ENCODE assay signal across 14 cellular contexts in genomic region chr17:37060094-37060493, GRCh38.
DNase-seq lines count a peak whose midpoint lies in the region; ATAC-seq and TF ChIP-seq lines count a peak whose summit lies in the region.
"Had no signal": no experiment of that assay in that cellular context is flagged by ENCODE, and none has a peak within 500 bp of the region (broad histone marks: within the 10 kb centered on the region; RNA-seq: fewer than 3 reads in every experiment).

No MANE protein-coding gene starts in this region.

- H3K27me3 Mint-ChIP-seq in MCF 10A (ENCODE audit: insufficient read depth, unreplicated experiment), result peaks cover 9% of the 10 kb centered on the region

- H4K20me1 ChIP-seq in PC-9 (ENCODE audit: insufficient read depth), result no peaks in the 10 kb centered on the region
- no peaks in the 10 kb centered on the region for H4K20me1 ChIP-seq in hepatocyte (ENCODE audit: insufficient read depth, poor library complexity, severe bottlenecking)
- no peaks in the 10 kb centered on the region for H4K20me1 ChIP-seq in osteoblast (ENCODE audit: insufficient read depth, low read length)

- BruUV-seq in MCF 10A (replicated peaks; lab: Mats Ljungman, UMichigan), result no TSS peak
- no TSS peak for BruUV-seq in PC-9 (replicated peaks; lab: Mats Ljungman, UMichigan)

- no peak overlapping the region for H3K4me3 ChIP-seq in PC-9
- H3K4me3 ChIP-seq in hepatocyte, result no peak overlapping the region
- no peak overlapping the region for H3K4me3 ChIP-seq in osteoblast (ENCODE audit: insufficient read depth, low read length)
- no peak overlapping the region for H3K4me3 ChIP-seq in aorta (ENCODE audit: low read length in 2 of 2)

- H3K36me3 ChIP-seq in PC-9 (ENCODE audit: low read depth) (no peaks in the 10 kb centered on the region), hepatocyte (replicated peaks; ENCODE audit: insufficient read depth, low read depth) (no peaks in the 10 kb centered on the region), osteoblast (ENCODE audit: insufficient read depth, low read length) (peaks cover 12% of the 10 kb centered on the region), aorta (ENCODE audit: control insufficient read depth in 1 of 2, insufficient read depth in 2 of 2, low read length in 1 of 2) (peaks cover 5 to 6% of the 10 kb centered on the region in 2 donors)

- POLR2A ChIA-PET in MCF 10A (lab: Yijun Ruan, JAX), result interaction anchor here (0.6 kb wide), 1 partner anchor 549 kb away, joined by 3 read pairs; the partner anchor contains the start of gene SYNRG
- POLR2A ChIA-PET in PC-9 (lab: Charles Lee; ENCODE audit: unreplicated experiment), result no interaction called here

- H3K4me1 Mint-ChIP-seq in MCF 10A (ENCODE audit: insufficient read depth, unreplicated experiment), result no peaks in the 10 kb centered on the region
- H3K4me1 Mint-ChIP-seq: CD14-positive monocyte had no signal

- CTCF ChIA-PET in MCF 10A (lab: Yijun Ruan, JAX) (interaction anchor here (5.5 kb wide), 1 partner anchor 13 kb away, joined by 42 read pairs; no protein-coding TSS in a partner anchor), PC-9 (lab: Charles Lee) (no interaction called here)

- DNase-seq in T47D (ENCODE audit: low read depth in 1 of 2, low spot score in 1 of 2), result peak; percentile 21 to 59
- no peak for DNase-seq in MCF 10A (ENCODE audit: unreplicated experiment)
- DNase-seq in PC-9, result no peak
- DNase-seq in hepatocyte (ENCODE audit: low spot score), result no peak
- no peak for DNase-seq in osteoblast (ENCODE audit: insufficient read length, low spot score, missing footprints)
- DNase-seq in mucosa of gallbladder (ENCODE audit: low spot score), result no peak
- DNase-seq in aorta, result no peak
- DNase-seq: CD8-positive, alpha-beta T cell; COR-L47; DMS53; GF-D8 had no signal

- no peaks in the 10 kb centered on the region for H3K9me3 Mint-ChIP-seq in MCF 10A (ENCODE audit: unreplicated experiment)
- H3K9me3 Mint-ChIP-seq: CD8-positive, alpha-beta T cell had no signal

- in situ Hi-C loops in T47D (cut with HindIII; ENCODE audit: low pct_unique_long_range_greater_than_20kb, low sequenced_read_pairs), result no loop called here

- ATAC-seq in GM21717 (IDR thresholded peaks at IDR 0.05; ENCODE audit: unreplicated experiment) (no peak), aorta (ENCODE audit: low FRiP score) (no peak)
- ATAC-seq: CD8-positive, alpha-beta T cell had no signal

- H2AFZ ChIP-seq in PC-9, result no peak overlapping the region
- no peak overlapping the region for H2AFZ ChIP-seq in hepatocyte
- no peak overlapping the region for H2AFZ ChIP-seq in osteoblast (ENCODE audit: low read length)

- no peak overlapping the region for H3K27ac Mint-ChIP-seq in MCF 10A (ENCODE audit: low read depth, unreplicated experiment)
- H3K27ac Mint-ChIP-seq: CD14-positive monocyte; CD8-positive, alpha-beta T cell had no signal

- H3K79me2 ChIP-seq in PC-9 (ENCODE audit: low read depth), result no peaks in the 10 kb centered on the region
- H3K79me2 ChIP-seq in hepatocyte, result no peaks in the 10 kb centered on the region
- no peaks in the 10 kb centered on the region for H3K79me2 ChIP-seq in osteoblast (ENCODE audit: insufficient read depth, low read length)

- WGBS in hepatocyte (ENCODE audit: low lambda C conversion rate, missing lambda C conversion rate), result 68% methylated on average over 6 of the region's 6 CpGs
- 61 to 66% methylated on average over 6 of the region's 6 CpGs for WGBS in aorta, 2 donors

- peaks cover 21% of the 10 kb centered on the region for H3F3A ChIP-seq in PC-9 (ENCODE audit: insufficient read depth, low read depth)

- peaks cover 30% of the 10 kb centered on the region for H3K36me3 Mint-ChIP-seq in MCF 10A (ENCODE audit: insufficient read depth, unreplicated experiment)

- H3K27me3 ChIP-seq in PC-9 (ENCODE audit: insufficient read depth, low read depth) (no peaks in the 10 kb centered on the region), hepatocyte (peaks cover 3% of the 10 kb centered on the region), osteoblast (ENCODE audit: insufficient read depth, low read length) (peaks cover 18% of the 10 kb centered on the region), aorta (ENCODE audit: control insufficient read depth in 1 of 2, insufficient read depth in 2 of 2, low read length in 1 of 2) (no peaks in the 10 kb centered on the region)

- intact Hi-C loops in MCF 10A (cut with micrococcal nuclease) (no loop called here), PC-9 (cut with micrococcal nuclease; ENCODE audit: unreplicated experiment) (no loop called here), aorta (cut with DNase I) (no loop called here)

- H3K27ac ChIP-seq in PC-9 (0 out of 2 replicates have a peak overlapping the region, but pooled peaks have one; percentile 56), hepatocyte (peak overlapping the region; percentile 55), osteoblast (ENCODE audit: low read depth, low read length) (no peak overlapping the region), aorta (ENCODE audit: low read depth in 1 of 2, low read length in 2 of 2) (no peak overlapping the region)
- H3K27ac ChIP-seq: 22Rv1 had no signal

- H3K4me2 ChIP-seq in PC-9 (peak overlapping the region; percentile 53), hepatocyte (no peak overlapping the region), osteoblast (ENCODE audit: insufficient read depth, low read length) (no peak overlapping the region)

- no peaks in the 10 kb centered on the region for H3K9me3 ChIP-seq in PC-9 (ENCODE audit: insufficient read depth, low read depth)
- no peaks in the 10 kb centered on the region for H3K9me3 ChIP-seq in hepatocyte (ENCODE audit: low read depth)
- no peaks in the 10 kb centered on the region for H3K9me3 ChIP-seq in osteoblast (ENCODE audit: low read depth, low read length)
- H3K9me3 ChIP-seq in aorta (ENCODE audit: control insufficient read depth, low read length), result no peaks in the 10 kb centered on the region

- H3K4me1 ChIP-seq in PC-9 (replicated peaks; ENCODE audit: insufficient read depth) (peaks cover 19% of the 10 kb centered on the region), hepatocyte (ENCODE audit: insufficient read depth) (no peaks in the 10 kb centered on the region), osteoblast (ENCODE audit: insufficient read depth, low read length) (no peaks in the 10 kb centered on the region), aorta (ENCODE audit: control insufficient read depth in 1 of 2, insufficient read depth in 2 of 2, low read length in 2 of 2) (no peaks in the 10 kb centered on the region)

- H3K4me3 Mint-ChIP-seq in MCF 10A (ENCODE audit: unreplicated experiment), result no peak overlapping the region
- H3K4me3 Mint-ChIP-seq: CD14-positive monocyte; CD8-positive, alpha-beta T cell had no signal

- no peak for TF ChIP-seq CTCF in MCF 10A (IDR thresholded peaks at IDR 0.05; ENCODE audit: unreplicated experiment)
- TF ChIP-seq CTCF in PC-9 (conservative IDR thresholded peaks at IDR 0.05), result no peak
- TF ChIP-seq CTCF in hepatocyte (IDR thresholded peaks at IDR 0.05; ENCODE audit: poor library complexity), result no peak
- no peak for TF ChIP-seq CTCF in osteoblast (IDR thresholded peaks at IDR 0.05; ENCODE audit: extremely low read depth, low read depth, low read length)

- H3K9me2 ChIP-seq in PC-9 (ENCODE audit: insufficient read depth) (no peaks in the 10 kb centered on the region), hepatocyte (replicated peaks; ENCODE audit: insufficient read depth) (no peaks in the 10 kb centered on the region)

Comparison
In these comparisons a context has a peak if more than half of its experiments do, and no peak if none do; other contexts are left out.
1. DNase-seq: peak in T47D (2 of 2); none in MCF 10A (single experiment), PC-9 (0 of 2), hepatocyte (single experiment), osteoblast (single experiment), mucosa of gallbladder (single experiment) and aorta (0 of 2).
2. H3K27ac ChIP-seq: peak in PC-9 (single experiment) and hepatocyte (single experiment); none in osteoblast (single experiment) and aorta (0 of 2).